In genomic region chr6:164085086-164085485, GRCh38 we compare ENCODE assay signal across 14 cellular contexts.
A peak's percentile ranks its signal among the peaks of the same experiment; 100 is the strongest.
DNase-seq lines count a peak whose midpoint lies in the region; ATAC-seq and TF ChIP-seq lines count a peak whose summit lies in the region.
"Had no signal": no experiment of that assay in that cellular context is flagged by ENCODE, and none has a peak within 500 bp of the region (broad histone marks: within the 10 kb centered on the region; RNA-seq: fewer than 3 reads in every experiment).

No MANE protein-coding gene starts in this region.

- TF ChIP-seq CTCF in coronary artery (IDR thresholded peaks at IDR 0.05), result no peak
- TF ChIP-seq CTCF in right lobe of liver (IDR thresholded peaks at IDR 0.05), result no peak

- no peaks in the 10 kb centered on the region for H3K36me3 ChIP-seq in right lobe of liver

- H3K4me3 ChIP-seq in coronary artery (peak overlapping the region; percentile 52), right lobe of liver (no peak overlapping the region)
- H3K4me3 ChIP-seq: A549 had no signal

- intact Hi-C loops in right lobe of liver (cut with DNase I) (no loop called here), sciatic nerve (cut with DNase I) (no loop called here)

- DNase-seq in C1 segment of cervical spinal cord (lab: John Stamatoyannopoulos, UW), result peak in 9 of 14 donors; percentile 59 to 94 (median 82)
- no peak for DNase-seq in coronary artery (ENCODE audit: low spot score)
- DNase-seq in right lobe of liver, result no peak
- DNase-seq in sciatic nerve (ENCODE audit: low spot score), result peak; percentile 74
- DNase-seq in SHP77 treated with DMSO at 0.1 percent for 48 hours (lab: John Stamatoyannopoulos, UW), result no peak
- DNase-seq in activated CD8-positive, alpha-beta memory T cell treated with anti-CD3 and anti-CD28 coated beads, Interleukin-2, amount 50 U/mL, for 4 hours, result no peak
- no peak for DNase-seq in activated CD8-positive, alpha-beta memory T cell treated with anti-CD3 and anti-CD28 coated beads for 24 hours
- DNase-seq: activated CD4-positive, CD25-positive, alpha-beta regulatory T cell treated with anti-CD3 and anti-CD28 coated beads, Interleukin-2, amount 50 U/mL, for 72 hours; activated naive CD8-positive, alpha-beta T cell treated with anti-CD3 and anti-CD28 coated beads, Interleukin-2, amount 50 U/mL, for 24 hours; effector memory CD4-positive, alpha-beta T cell; SW 1271 had no signal

- H3K4me1 ChIP-seq in right lobe of liver, result no peaks in the 10 kb centered on the region
- H3K4me1 ChIP-seq: A549 had no signal

- TF ChIP-seq POLR2A in right lobe of liver (IDR thresholded peaks at IDR 0.05), result no peak

- H3K27me3 ChIP-seq in right lobe of liver, result no peaks in the 10 kb centered on the region

- no peaks in the 10 kb centered on the region for H3K9me3 ChIP-seq in right lobe of liver
- H3K9me3 ChIP-seq: A549 had no signal

- 81% methylated on average over 14 of the region's 16 CpGs for WGBS in right lobe of liver (ENCODE audit: insufficient coverage, low coverage, low lambda C conversion rate, missing lambda C conversion rate)

- H3K27ac ChIP-seq in coronary artery (peak overlapping the region; percentile 83 to 89), right lobe of liver (peak overlapping the region; percentile 31 to 49 (median 34))
- H3K27ac ChIP-seq: A549 had no signal

- ATAC-seq in right lobe of liver (no peak), sciatic nerve (no peak), HG03565 (IDR thresholded peaks at IDR 0.05; ENCODE audit: unreplicated experiment) (no peak)
- ATAC-seq: A549; activated naive CD8-positive, alpha-beta T cell treated with anti-CD3 and anti-CD28 coated beads, Interleukin-2, amount 50 U/mL, for 24 hours; HCT116 had no signal

Comparison
In these comparisons a context has a peak if more than half of its experiments do, and no peak if none do; other contexts are left out.
1. DNase-seq: peak in C1 segment of cervical spinal cord (9 of 14) and sciatic nerve (single experiment); none in coronary artery (single experiment), right lobe of liver (0 of 3), SHP77 treated with DMSO at 0.1 percent for 48 hours (single experiment), activated CD8-positive, alpha-beta memory T cell treated with anti-CD3 and anti-CD28 coated beads, Interleukin-2, amount 50 U/mL, for 4 hours (single experiment) and activated CD8-positive, alpha-beta memory T cell treated with anti-CD3 and anti-CD28 coated beads for 24 hours (single experiment).